In the genomic region with DNA sequence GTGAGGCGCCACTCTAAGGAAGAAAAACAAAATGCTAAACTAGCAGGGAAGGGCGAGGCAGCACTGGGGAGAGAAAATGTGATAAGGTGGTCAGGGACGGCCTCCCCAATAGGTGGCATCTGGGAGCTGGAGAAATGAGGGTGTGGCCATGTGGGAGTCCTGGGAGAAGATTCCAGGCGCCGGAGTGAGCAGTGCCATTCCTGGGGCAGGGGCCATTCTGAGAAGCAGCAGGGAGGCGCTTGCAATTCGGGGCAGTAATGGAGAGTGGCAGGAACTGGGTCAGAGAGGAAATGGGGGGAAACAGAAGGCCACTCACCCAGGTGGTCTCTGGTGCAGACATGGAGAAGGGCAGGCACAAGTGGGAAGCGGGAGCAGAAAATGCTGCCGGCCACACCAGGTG, we compare ENCODE assay signal across 11 cellular contexts.
DNase-seq lines count a peak whose midpoint lies in the region; ATAC-seq and TF ChIP-seq lines count a peak whose summit lies in the region.
"Had no signal": no experiment of that assay in that cellular context is flagged by ENCODE, and none has a peak within 500 bp of the region (broad histone marks: within the 10 kb centered on the region; RNA-seq: fewer than 3 reads in every experiment).

No MANE protein-coding gene starts in this region.

- TF ChIP-seq CTCF in AG04449 (IDR thresholded peaks at IDR 0.05; ENCODE audit: insufficient read depth, low read length, missing control alignments) = peak; percentile 17

- CTCF ChIA-PET in AG04449 (lab: Yijun Ruan, JAX) = no interaction called here

- H3K4me3 ChIP-seq in AG04449 (ENCODE audit: low read depth, low read length) = no peak overlapping the region

- POLR2A ChIA-PET in AG04449 (lab: Yijun Ruan, JAX) = no interaction called here

- DNase-seq in AG04449 (ENCODE audit: low read depth, low spot score) = no peak
- DNase-seq in LHCN-M2 (ENCODE audit: low read depth) = peak; percentile 1
- DNase-seq in cerebellum (ENCODE audit: low spot score) = peak; percentile 24
- no peak for DNase-seq in left lobe of liver (ENCODE audit: low spot score)
- no peak for DNase-seq in NCI-H1436 treated with DMSO at 0.1 percent for 48 hours (lab: John Stamatoyannopoulos, UW)
- no peak for DNase-seq in activated gamma-delta T cell treated with Interleukin-2 at 50 U/mL for 16 hours
- DNase-seq in caudate nucleus (lab: John Stamatoyannopoulos, UW) = no peak
- DNase-seq: activated CD8-positive, alpha-beta memory T cell treated with anti-CD3 and anti-CD28 coated beads for 24 hours; mesenchymal stem cell; T-helper 2 cell had no signal

- H3K27ac ChIP-seq in caudate nucleus (ENCODE audit: low read depth, low read length) = no peak overlapping the region

- ATAC-seq in left lobe of liver (peak; percentile 50), HG02870 (IDR thresholded peaks at IDR 0.05; ENCODE audit: unreplicated experiment) (no peak)

Comparison
In these comparisons a context has a peak if more than half of its experiments do, and no peak if none do; other contexts are left out.
1. DNase-seq: peak in LHCN-M2 (single experiment) and cerebellum (single experiment); none in AG04449 (single experiment), left lobe of liver (single experiment), NCI-H1436 treated with DMSO at 0.1 percent for 48 hours (single experiment), activated gamma-delta T cell treated with Interleukin-2 at 50 U/mL for 16 hours (single experiment) and caudate nucleus (0 of 61).